23 cellular contexts compared by ENCODE assay signal in the genomic region with DNA sequence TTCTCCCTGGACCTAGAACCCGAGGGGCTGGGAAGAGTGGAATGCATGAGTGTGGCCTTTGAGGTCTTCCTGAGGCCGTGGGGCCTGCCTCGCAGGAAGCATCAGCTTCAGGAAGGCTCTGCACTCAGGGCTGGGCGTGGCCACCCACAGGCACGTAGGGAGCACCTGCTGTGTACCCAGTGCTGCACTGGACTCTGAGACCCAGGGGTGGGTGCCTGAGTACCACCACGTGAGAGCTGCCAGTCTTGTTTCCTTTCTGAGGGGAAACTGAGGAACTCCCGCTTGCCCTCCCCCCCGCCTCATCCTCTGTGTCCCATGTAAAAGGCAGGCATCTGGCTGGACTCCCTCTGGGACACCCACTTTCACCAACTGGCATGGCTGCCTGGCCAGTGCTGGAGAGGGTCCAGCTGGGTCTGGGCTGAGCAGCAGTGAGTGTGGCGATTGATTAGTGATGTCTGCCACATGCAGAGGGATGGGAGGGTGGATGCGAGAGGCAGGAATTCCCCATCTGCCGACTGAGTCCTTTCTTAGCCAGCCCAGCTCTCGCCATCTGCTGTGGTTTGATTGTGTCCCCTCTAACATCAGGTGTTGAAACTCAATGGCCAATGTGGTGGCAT. TPM values are rescaled to one million over a fixed set of nuclear protein-coding genes. Genes with fewer than 3 reads are reported as not detected.
DNase-seq lines count a peak whose midpoint lies in the region; ATAC-seq, FAIRE-seq and TF ChIP-seq lines count a peak whose summit lies in the region.
"Had no signal": no experiment of that assay in that cellular context is flagged by ENCODE, and none has a peak within 500 bp of the region (broad histone marks: within the 10 kb centered on the region; RNA-seq: fewer than 3 reads in every experiment).

No MANE protein-coding gene starts in this region.

- H3K9me3 ChIP-seq in K562 (replicated peaks; ENCODE audit: control insufficient read depth, insufficient read depth, low read depth, low read length) (no peaks in the 10 kb centered on the region), mesenchymal stem cell (ENCODE audit: control insufficient read depth, low read length) (peaks cover 18% of the 10 kb centered on the region)
- H3K9me3 ChIP-seq: Caco-2 had no signal

- H3K79me2 ChIP-seq in K562 (ENCODE audit: control insufficient read depth, insufficient read depth, low read length) = no peaks in the 10 kb centered on the region

- TF ChIP-seq POLR2A in K562 (conservative IDR thresholded peaks at IDR 0.05) = no peak

- H4K91ac ChIP-seq in mesenchymal stem cell (ENCODE audit: low read length) = peak overlapping the region; percentile 34

- intact Hi-C loops in Right ventricle myocardium inferior (cut with DNase I) (no loop called here), cardiac septum (cut with DNase I) (no loop called here), K562 (cut with micrococcal nuclease) (no loop called here)

- no peaks in the 10 kb centered on the region for H3K79me1 ChIP-seq in mesenchymal stem cell (replicated peaks; ENCODE audit: low read length, poor library complexity, severe bottlenecking)

- CTCF ChIA-PET in K562 (lab: Yijun Ruan, JAX; ENCODE audit: low intra/inter-chr PET ratio) = no interaction called here

- H2BK5ac ChIP-seq in mesenchymal stem cell (ENCODE audit: low read depth, low read length, poor library complexity, severe bottlenecking) = no peak overlapping the region

- H3K4me1 ChIP-seq in K562 (replicated peaks in 1 of 2; ENCODE audit: control insufficient read depth in 2 of 2, insufficient read depth in 2 of 2, low read length in 2 of 2) (no peaks in the 10 kb centered on the region), mesenchymal stem cell (ENCODE audit: control insufficient read depth, insufficient read depth, low read depth, low read length) (no peaks in the 10 kb centered on the region), foreskin keratinocyte (no peaks in the 10 kb centered on the region)
- H3K4me1 ChIP-seq: Caco-2 had no signal

- H3K4me2 ChIP-seq in K562 (ENCODE audit: insufficient read depth, low read length) (no peak overlapping the region), mesenchymal stem cell (ENCODE audit: low read length, poor library complexity, severe bottlenecking) (no peak overlapping the region)
- H3K4me2 ChIP-seq: BLaER1 had no signal

- H4K20me1 ChIP-seq in K562 (replicated peaks; ENCODE audit: control insufficient read depth, insufficient read depth, low read length) = no peaks in the 10 kb centered on the region
- H4K20me1 ChIP-seq: BLaER1 had no signal

- POLR2A ChIA-PET in K562 (lab: Yijun Ruan, JAX) = no interaction called here

- in situ Hi-C loops in K562 (cut with MboI) = no loop called here

- no peak overlapping the region for H2BK15ac ChIP-seq in mesenchymal stem cell (ENCODE audit: low read depth, poor library complexity, severe bottlenecking)

- ATAC-seq in Right ventricle myocardium inferior (no peak), K562 (no peak), foreskin keratinocyte (no peak)
- ATAC-seq: CD8-positive, alpha-beta T cell had no signal

- DNase-seq in Right ventricle myocardium inferior (ENCODE audit: missing footprints) (peak; percentile 52), cardiac septum (ENCODE audit: low spot score) (no peak), K562 (ENCODE audit: extremely low read depth in 1 of 4, low spot score in 3 of 4) (no peak), mesenchymal stem cell (no peak), foreskin keratinocyte (no peak), HT-29 (ENCODE audit: low spot score) (no peak), dermis blood vessel endothelial cell (no peak)
- no peak for DNase-seq in activated CD4-positive, alpha-beta T cell treated with anti-CD3 and anti-CD28 coated beads, Interleukin-2, amount 50 U/mL, for 48 hours
- DNase-seq: Caco-2; CD4-positive, CD25-positive, alpha-beta regulatory T cell; CD8-positive, alpha-beta T cell; DMS153; DND-41; GM23248; H7; HCEC 1CT had no signal

- 1% methylated on average over 12 of the region's 12 CpGs for WGBS in K562 (ENCODE audit: insufficient coverage, low coverage, missing lambda C conversion rate)
- WGBS in mesenchymal stem cell = 64% methylated on average over 11 of the region's 12 CpGs

- H3K14ac ChIP-seq in mesenchymal stem cell (ENCODE audit: low read length in 2 of 2) = no peak overlapping the region

- H3K27me3 ChIP-seq in K562 (ENCODE audit: control insufficient read depth in 2 of 2, insufficient read depth in 2 of 2, low read length in 2 of 2) (peaks cover 3 to 22% of the 10 kb centered on the region in 2 experiments; a peak in 3 of 5 replicates), mesenchymal stem cell (ENCODE audit: control insufficient read depth in 1 of 2, insufficient read depth in 1 of 2, low read length in 2 of 2) (no peaks in the 10 kb centered on the region), foreskin keratinocyte (no peaks in the 10 kb centered on the region)
- H3K27me3 ChIP-seq: BLaER1 had no signal

- no peaks in the 10 kb centered on the region for H3K9me1 ChIP-seq in K562 (ENCODE audit: control insufficient read depth, insufficient read depth, low read length)

- H2AFZ ChIP-seq in K562 (ENCODE audit: low read depth, low read length) = no peak overlapping the region
- H2AFZ ChIP-seq in mesenchymal stem cell (ENCODE audit: low read depth, low read length) = no peak overlapping the region
- H2AFZ ChIP-seq: GM23248 had no signal

- no peaks in the 10 kb centered on the region for H3K36me3 ChIP-seq in K562 (ENCODE audit: control insufficient read depth, insufficient read depth, low read length)
- H3K36me3 ChIP-seq in mesenchymal stem cell (ENCODE audit: control insufficient read depth in 1 of 2, insufficient read depth in 2 of 2, low read depth in 1 of 2, low read length in 2 of 2) = no peaks in the 10 kb centered on the region
- H3K36me3 ChIP-seq: BLaER1 had no signal

- TF ChIP-seq CTCF in K562 (IDR thresholded peaks at IDR 0.05 in 2 of 3, conservative IDR thresholded peaks at IDR 0.05 in 1 of 3; ENCODE audit: insufficient read depth in 2 of 3, low read depth in 1 of 3, low read length in 3 of 3) (no peak), foreskin keratinocyte (conservative IDR thresholded peaks at IDR 0.05) (no peak)

- no peak overlapping the region for H3K4ac ChIP-seq in mesenchymal stem cell (ENCODE audit: low read depth in 1 of 2, low read length in 2 of 2)

- no peak overlapping the region for H2BK12ac ChIP-seq in mesenchymal stem cell (ENCODE audit: low read length in 2 of 2)

- no peak overlapping the region for H2BK120ac ChIP-seq in mesenchymal stem cell (ENCODE audit: low read depth, low read length)

- BruUV-seq in K562 (replicated peaks; lab: Mats Ljungman, UMichigan) = no TSS peak

- no peak overlapping the region for H4K8ac ChIP-seq in mesenchymal stem cell (ENCODE audit: low read length)

- H3K23ac ChIP-seq in mesenchymal stem cell (ENCODE audit: low read length in 2 of 2) = no peak overlapping the region

- H3K4me3 ChIP-seq in K562 (no peak overlapping the region), mesenchymal stem cell (ENCODE audit: insufficient read depth in 1 of 2, low read depth in 1 of 2, low read length in 2 of 2) (no peak overlapping the region)
- H3K4me3 ChIP-seq: BLaER1, GM23248 had no signal

- no peak for TF ChIP-seq RAD21 in K562 (CRISPR knock-in tag; conservative IDR thresholded peaks at IDR 0.05 in 1 of 2, IDR thresholded peaks at IDR 0.05 in 1 of 2)

- H3K27ac ChIP-seq in K562 (ENCODE audit: extremely low read depth, low read depth, low read length) (no peak overlapping the region), mesenchymal stem cell (ENCODE audit: low read length, poor library complexity, severe bottlenecking) (no peak overlapping the region), foreskin keratinocyte (no peak overlapping the region)
- H3K27ac ChIP-seq: 22Rv1, BLaER1, C4-2B, GM23248 had no signal

- no peak overlapping the region for H2AK5ac ChIP-seq in mesenchymal stem cell (ENCODE audit: low read length, severe bottlenecking)

- TF ChIP-seq EP300 in K562 (IDR thresholded peaks at IDR 0.05; ENCODE audit: low read length) = no peak

- FAIRE-seq in K562 (lab: Jason Lieb, UNC) = no peak
- FAIRE-seq: A204.1, G401.6, GM12892, H1 had no signal

- no peak overlapping the region for H3K18ac ChIP-seq in mesenchymal stem cell (ENCODE audit: low read depth in 1 of 2, low read length in 2 of 2)

- H3K9ac ChIP-seq in K562 (ENCODE audit: insufficient read depth in 1 of 2, low read depth in 2 of 2, low read length in 2 of 2) = no peak overlapping the region
- no peak overlapping the region for H3K9ac ChIP-seq in mesenchymal stem cell (ENCODE audit: low read length)
- H3K9ac ChIP-seq: BLaER1, GM23248 had no signal

RNA-seq across cellular contexts. Expression of gene TTC34, which starts 30.2 kb away (rescaled TPM):
- 0.70 TPM for total RNA-seq in Right ventricle myocardium inferior
- total RNA-seq in cardiac septum = 0.35 TPM
- 0.42 and 1.5 TPM in 2 replicates for total RNA-seq in K562 (2011; cell fraction: chromatin; rRNA removed; ENCODE audit: low replicate concordance)
- total RNA-seq in K562 (2011; cell fraction: nucleolus; rRNA removed) = 1.8 and 2.0 TPM in 2 replicates
- total RNA-seq in K562 (2011; cell fraction: nucleoplasm; rRNA removed) = 1.3 and 1.5 TPM in 2 replicates
- total RNA-seq in K562 (2014; rRNA removed) = 0.05 and 0.08 TPM in 2 replicates
- total RNA-seq in K562 (2014; rRNA removed; fragmentation: Illumina TruSeq; extraction: Trizol) = 0.03 and 0.04 TPM in 2 replicates
- 0.07 and 0.08 TPM in 2 replicates for total RNA-seq in K562 (2015; rRNA removed; fragmentation: Illumina TruSeq; extraction: Trizol)
- 0.31 and 0.38 TPM in 2 replicates for total RNA-seq in K562 (2021)
- 0.04 and 0.08 TPM in 2 replicates for polyA plus RNA-seq in K562 (2011; rRNA removed)
- polyA plus RNA-seq in K562 (2011; cell fraction: cytosol; rRNA removed) = not detected in 2 replicates
- 0.69 and 0.88 TPM in 2 replicates for polyA plus RNA-seq in K562 (2011; cell fraction: nucleus; rRNA removed)
- polyA plus RNA-seq in K562 (2012) = 0.08 and 0.24 TPM in 2 replicates
- polyA plus RNA-seq in K562 (2014; fragmentation: Illumina TruSeq; extraction: Trizol) = 0.03 TPM in 2 replicates
- not detected for polyA plus RNA-seq in K562 (2014; fragmentation: Nextera tagmentation; extraction: Ambion mirVana)
- 0.09 and 0.28 TPM in 2 replicates for polyA plus RNA-seq in K562 (2014; rRNA removed)
- polyA minus RNA-seq in K562 (2011; rRNA and poly(A)+ RNA removed) = 0.14 and 0.18 TPM in 2 replicates
- 0.19 TPM in 1 of 2 replicates, not detected in the other for polyA minus RNA-seq in K562 (2011; cell fraction: cytosol; rRNA and poly(A)+ RNA removed)
- 1.3 and 1.9 TPM in 2 replicates for polyA minus RNA-seq in K562 (2011; cell fraction: nucleus; rRNA and poly(A)+ RNA removed)
- polyA plus RNA-seq in mesenchymal stem cell (2013, experiment 1 of 2) = 0.06 TPM
- 0.08 TPM for polyA plus RNA-seq in mesenchymal stem cell (2013, experiment 2 of 2)
- 0.07 TPM in 2 replicates for total RNA-seq in foreskin keratinocyte
- under 0.01 and 0.01 TPM in 2 replicates for polyA plus RNA-seq in foreskin keratinocyte
- 0.36 and 0.39 TPM in 2 replicates for total RNA-seq in HT-29 (2014; rRNA removed; shearing (Covaris generic))
- total RNA-seq in dermis blood vessel endothelial cell = under 0.01 and 0.05 TPM in 2 replicates
